In the genomic region with DNA sequence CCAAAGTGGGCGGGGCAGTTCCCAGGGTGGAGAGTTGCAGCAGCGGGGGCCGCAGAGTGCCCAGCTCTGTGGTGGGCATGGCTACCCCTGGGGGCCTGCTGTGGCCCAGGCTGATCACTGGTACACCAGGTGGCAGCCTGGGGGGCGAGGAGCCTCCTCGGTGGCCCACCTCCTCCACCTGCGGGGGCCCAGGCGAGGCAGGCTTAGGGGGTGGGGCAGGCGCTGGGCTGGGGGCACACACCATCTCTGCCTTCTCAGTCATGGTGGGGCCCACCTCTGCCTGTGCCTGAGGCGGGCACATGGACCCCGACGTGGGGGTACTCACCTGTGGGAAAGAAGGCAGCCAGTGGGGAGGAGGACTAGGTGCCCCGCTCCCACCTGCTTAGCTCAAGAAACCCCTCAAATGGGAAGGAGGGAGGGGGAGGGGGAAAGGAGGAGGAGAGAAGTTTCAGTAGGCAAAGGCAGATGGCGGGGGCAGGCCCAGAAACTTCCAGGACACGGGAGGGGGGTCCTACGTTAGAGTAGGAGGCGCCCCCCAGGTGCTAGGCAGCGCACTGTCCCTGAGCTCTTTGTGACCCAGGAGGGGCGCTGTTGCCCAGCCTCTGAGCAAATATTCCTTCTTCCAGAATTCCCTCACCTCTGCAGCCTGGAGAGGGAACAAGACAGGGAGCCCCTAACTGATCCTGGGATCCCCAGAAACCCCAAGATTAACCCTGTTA, we compare ENCODE assay signal across 10 cellular contexts. TPM values are rescaled to one million over a fixed set of nuclear protein-coding genes. Genes with fewer than 3 reads are reported as not detected.
DNase-seq lines count a peak whose midpoint lies in the region; ATAC-seq and TF ChIP-seq lines count a peak whose summit lies in the region.
"Had no signal": no experiment of that assay in that cellular context is flagged by ENCODE, and none has a peak within 500 bp of the region (broad histone marks: within the 10 kb centered on the region; RNA-seq: fewer than 3 reads in every experiment).

No MANE protein-coding gene starts in this region.

- H3K9me2 ChIP-seq in SK-N-SH = no peaks in the 10 kb centered on the region

- DNase-seq in DMS 273 (lab: John Stamatoyannopoulos, UW; ENCODE audit: unreplicated experiment) = peak; percentile 48
- DNase-seq in DMS 273 treated with DMSO at 0.1 percent for 48 hours (lab: John Stamatoyannopoulos, UW) = no peak
- DNase-seq in SK-N-SH = no peak
- DNase-seq in esophagus muscularis mucosa (ENCODE audit: extremely low spot score) = no peak
- DNase-seq in smooth muscle cell (lab: John Stamatoyannopoulos, UW; ENCODE audit: unreplicated experiment) = no peak
- DNase-seq in testis = no peak

- H3K27me3 ChIP-seq in SK-N-SH (ENCODE audit: insufficient read depth) (no peaks in the 10 kb centered on the region), esophagus muscularis mucosa (peaks cover 0 to 8% (median 0%) of the 10 kb centered on the region in 4 donors), smooth muscle cell (ENCODE audit: low read depth) (peaks cover 32% of the 10 kb centered on the region), testis (no peaks in the 10 kb centered on the region)
- H3K27me3 ChIP-seq: SJSA1 had no signal

- ATAC-seq in HG03432 (IDR thresholded peaks at IDR 0.05; ENCODE audit: unreplicated experiment) (no peak), HG02759 (IDR thresholded peaks at IDR 0.05; ENCODE audit: unreplicated experiment) (no peak)

- 85% methylated on average over 9 of the region's 18 CpGs for WGBS in SK-N-SH (ENCODE audit: low lambda C conversion rate)
- 52% methylated on average over 10 of the region's 18 CpGs for WGBS in esophagus muscularis mucosa
- WGBS in smooth muscle cell (ENCODE audit: low lambda C conversion rate) = 87% methylated on average over 10 of the region's 18 CpGs
- 76 to 78% methylated on average over 12 to 18 of the region's 18 CpGs for WGBS in testis, 2 donors

- H3K27ac ChIP-seq in SK-N-SH (ENCODE audit: low read depth in 2 of 2, low read length in 1 of 2) (peak overlapping the region in 1 of 2 experiments; percentile 92; a peak in 1 of 4 replicates), esophagus muscularis mucosa (replicated peaks in 1 of 4) (peak overlapping the region; percentile 77 to 90 (median 85)), smooth muscle cell (ENCODE audit: low read depth) (no peak overlapping the region), testis (no peak overlapping the region)
- H3K27ac ChIP-seq: SJSA1 had no signal

- TF ChIP-seq EP300 in SK-N-SH (IDR thresholded peaks at IDR 0.05; ENCODE audit: borderline replicate concordance in 1 of 2, low read depth in 1 of 2, low read length in 1 of 2) = no peak
- no peak for TF ChIP-seq EP300 in esophagus muscularis mucosa (IDR thresholded peaks at IDR 0.05)

- H3K4me3 ChIP-seq in SK-N-SH (ENCODE audit: low read depth in 2 of 2, low read length in 1 of 2) (peak overlapping the region in 1 of 2 experiments; percentile 19; a peak in 1 of 4 replicates), esophagus muscularis mucosa (peak overlapping the region; percentile 43 to 57 (median 52)), smooth muscle cell (no peak overlapping the region), testis (no peak overlapping the region)
- H3K4me3 ChIP-seq: SJSA1 had no signal

- H3F3A ChIP-seq in SK-N-SH (replicated peaks; ENCODE audit: insufficient read depth) = peaks cover 5% of the 10 kb centered on the region
- H3F3A ChIP-seq in smooth muscle cell (ENCODE audit: low read depth) = peaks cover 12% of the 10 kb centered on the region

- CTCF ChIA-PET in SK-N-SH (lab: Yijun Ruan, JAX) = interaction anchor here (0.6 to 9.5 kb wide), 16 partner anchors 8 to 220 kb away, joined by 3 to 76 read pairs (median 3); a partner anchor contains a TSS

- TF ChIP-seq RAD21 in SK-N-SH (IDR thresholded peaks at IDR 0.05; ENCODE audit: low read length) = peak; percentile 27

- no peaks in the 10 kb centered on the region for H3K9me3 ChIP-seq in SK-N-SH
- H3K9me3 ChIP-seq in esophagus muscularis mucosa = no peaks in the 10 kb centered on the region
- no peaks in the 10 kb centered on the region for H3K9me3 ChIP-seq in smooth muscle cell (replicated peaks; ENCODE audit: low read depth)
- H3K9me3 ChIP-seq in testis = no peaks in the 10 kb centered on the region
- H3K9me3 ChIP-seq: SJSA1 had no signal

- TF ChIP-seq CTCF in SK-N-SH (IDR thresholded peaks at IDR 0.05) (peak; percentile 44), esophagus muscularis mucosa (IDR thresholded peaks at IDR 0.05) (peak; percentile 8 to 26 (median 19)), smooth muscle cell (IDR thresholded peaks at IDR 0.05; ENCODE audit: borderline replicate concordance, insufficient read depth, poor library complexity, severe bottlenecking) (peak; percentile 23), testis (IDR thresholded peaks at IDR 0.05) (no peak)

- peaks cover 0 to 28% of the 10 kb centered on the region in 2 experiments; a peak in 3 of 4 replicates for H3K4me1 ChIP-seq in SK-N-SH (ENCODE audit: control insufficient read depth in 1 of 2, insufficient read depth in 2 of 2, low read depth in 1 of 2, low read length in 1 of 2)
- peaks cover 57 to 87% (median 83%) of the 10 kb centered on the region in 4 donors for H3K4me1 ChIP-seq in esophagus muscularis mucosa
- H3K4me1 ChIP-seq in smooth muscle cell (ENCODE audit: low read depth) = peaks cover 24% of the 10 kb centered on the region
- H3K4me1 ChIP-seq in testis = peaks cover 22% of the 10 kb centered on the region
- H3K4me1 ChIP-seq: SJSA1 had no signal

- H3K36me3 ChIP-seq in SK-N-SH (replicated peaks in 1 of 2; ENCODE audit: control insufficient read depth in 1 of 2, insufficient read depth in 2 of 2, low read length in 1 of 2) (peaks cover 0 to 17% of the 10 kb centered on the region in 2 experiments), esophagus muscularis mucosa (peaks cover 0 to 9% (median under 1%) of the 10 kb centered on the region in 4 donors), smooth muscle cell (ENCODE audit: low read depth) (no peaks in the 10 kb centered on the region), testis (ENCODE audit: low read depth, missing control alignments) (no peaks in the 10 kb centered on the region)

- peaks cover 12% of the 10 kb centered on the region; the same call in 1 of the 2 replicates for H3K79me2 ChIP-seq in SK-N-SH (ENCODE audit: insufficient read depth)
- no peaks in the 10 kb centered on the region for H3K79me2 ChIP-seq in smooth muscle cell (ENCODE audit: low read depth)

- POLR2A ChIA-PET in SK-N-SH (lab: Yijun Ruan, JAX) = no interaction called here

- TF ChIP-seq POLR2A in esophagus muscularis mucosa (IDR thresholded peaks at IDR 0.05; ENCODE audit: low read depth) = no peak
- no peak for TF ChIP-seq POLR2A in testis (IDR thresholded peaks at IDR 0.05)

- no peak overlapping the region for H3K4me2 ChIP-seq in SK-N-SH
- no peak overlapping the region for H3K4me2 ChIP-seq in smooth muscle cell

- H4K20me1 ChIP-seq in SK-N-SH (ENCODE audit: insufficient read depth) (no peaks in the 10 kb centered on the region), smooth muscle cell (ENCODE audit: low read depth) (peaks cover 11% of the 10 kb centered on the region)

- H2AFZ ChIP-seq in SK-N-SH (ENCODE audit: low read depth) = no peak overlapping the region
- H2AFZ ChIP-seq in smooth muscle cell (ENCODE audit: low read depth) = no peak overlapping the region

- H3K9ac ChIP-seq in SK-N-SH = no peak overlapping the region
- H3K9ac ChIP-seq in smooth muscle cell (ENCODE audit: low read depth) = no peak overlapping the region

- intact Hi-C loops in esophagus muscularis mucosa (cut with DNase I) = no loop called here
- intact Hi-C loops in testis (cut with DNase I; ENCODE audit: low total_unique reads) = no loop called here

TF ChIP-seq in SK-N-SH, 30 proteins besides CTCF, POLR2A, EP300 and RAD21 (continues in another document):
- TF ChIP-seq GATA2 (CRISPR knock-in tag; IDR thresholded peaks at IDR 0.05) = no peak

RNA-seq across cellular contexts. Expression of a gene that starts 1.6 kb away (rescaled TPM):
- polyA plus RNA-seq in SK-N-SH (2012; rRNA removed) = 1.1 and 2.2 TPM in 2 replicates
- 0.80 and 1.8 TPM in 2 replicates for polyA plus RNA-seq in SK-N-SH (2012; cell fraction: cytosol; rRNA removed)
- polyA plus RNA-seq in SK-N-SH (2012; cell fraction: nucleus; rRNA removed) = 3.7 and 4.9 TPM in 2 replicates
- 10 to 100 TPM; 11.9 to 20.2 (median 17.0) TPM for total RNA-seq in esophagus muscularis mucosa
- total RNA-seq in smooth muscle cell = 2.2 and 2.8 TPM in 2 replicates
- polyA plus RNA-seq in smooth muscle cell = 2.1 and 3.2 TPM in 2 replicates
- total RNA-seq in testis = 10 to 100 TPM; 15.9 to 35.8 TPM
- 21.9 TPM for polyA plus RNA-seq in testis (ENCODE audit: insufficient read depth, low read depth, low replicate concordance)
- total RNA-seq: A172, SJSA1 had no signal

RNA-seq across cellular contexts. Expression of a gene that starts 15.5 kb away (rescaled TPM):
- polyA plus RNA-seq in SK-N-SH (2012; rRNA removed) (60.9 and 64.9 TPM in 2 replicates), smooth muscle cell (37.4 and 44.3 TPM in 2 replicates), testis (ENCODE audit: insufficient read depth, low read depth, low replicate concordance) (35.9 TPM)
- 15.7 and 22.8 TPM in 2 replicates for polyA plus RNA-seq in SK-N-SH (2012; cell fraction: cytosol; rRNA removed)
- polyA plus RNA-seq in SK-N-SH (2012; cell fraction: nucleus; rRNA removed) = 485 and 635 TPM in 2 replicates
- total RNA-seq in esophagus muscularis mucosa (10 to 100 TPM; 21.4 to 27.6 (median 26.9) TPM), smooth muscle cell (19.1 and 21.9 TPM in 2 replicates), testis (10 to 100 TPM; 44.8 to 50.0 TPM)

RNA-seq across cellular contexts. Expression of a gene that starts 17.0 kb away (rescaled TPM):
- 72.8 and 127 TPM in 2 replicates for polyA plus RNA-seq in SK-N-SH (2012; rRNA removed)
- 36.3 and 58.8 TPM in 2 replicates for polyA plus RNA-seq in SK-N-SH (2012; cell fraction: cytosol; rRNA removed)
- 107 and 113 TPM in 2 replicates for polyA plus RNA-seq in SK-N-SH (2012; cell fraction: nucleus; rRNA removed)
- 10 to 100 TPM; 24.5 to 61.6 (median 29.6) TPM for total RNA-seq in esophagus muscularis mucosa
- 34.1 and 44.6 TPM in 2 replicates for total RNA-seq in smooth muscle cell
- polyA plus RNA-seq in smooth muscle cell = 9.9 and 12.8 TPM in 2 replicates
- 100 to 1,000 TPM in 1 of 2 donors, 10 to 100 TPM in 1; 75.9 to 102 TPM for total RNA-seq in testis
- polyA plus RNA-seq in testis (ENCODE audit: insufficient read depth, low read depth, low replicate concordance) = 38.2 TPM

RNA-seq across cellular contexts. Expression of a gene that starts 49.1 kb away (rescaled TPM):
- polyA plus RNA-seq in SK-N-SH (2012; rRNA removed) = 143 and 163 TPM in 2 replicates
- polyA plus RNA-seq in SK-N-SH (2012; cell fraction: cytosol; rRNA removed) = 105 and 124 TPM in 2 replicates
- polyA plus RNA-seq in SK-N-SH (2012; cell fraction: nucleus; rRNA removed) = 322 and 532 TPM in 2 replicates
- 10 to 100 TPM; 50.2 to 62.6 (median 56.6) TPM for total RNA-seq in esophagus muscularis mucosa
- 37.6 and 59.6 TPM in 2 replicates for total RNA-seq in smooth muscle cell
- 69.1 and 83.1 TPM in 2 replicates for polyA plus RNA-seq in smooth muscle cell
- total RNA-seq in testis = 10 to 100 TPM; 27.2 to 37.6 TPM
- 18.1 TPM for polyA plus RNA-seq in testis (ENCODE audit: insufficient read depth, low read depth, low replicate concordance)

RNA-seq across cellular contexts. Expression of a gene that starts 49.2 kb away (rescaled TPM):
- polyA plus RNA-seq in SK-N-SH (2012; rRNA removed) (55.7 and 115 TPM in 2 replicates), smooth muscle cell (732 and 766 TPM in 2 replicates), testis (ENCODE audit: insufficient read depth, low read depth, low replicate concordance) (23.3 TPM)
- polyA plus RNA-seq in SK-N-SH (2012; cell fraction: cytosol; rRNA removed) = 56.1 and 82.2 TPM in 2 replicates
- 210 and 342 TPM in 2 replicates for polyA plus RNA-seq in SK-N-SH (2012; cell fraction: nucleus; rRNA removed)
- total RNA-seq in esophagus muscularis mucosa (100 to 1,000 TPM in 1 of 4 donors, 10 to 100 TPM in 3; 29.1 to 144 (median 62.3) TPM), smooth muscle cell (113 and 118 TPM in 2 replicates), testis (10 to 100 TPM; 18.1 to 29.4 TPM)

Comparison
In these comparisons a context has a peak if more than half of its experiments do, and no peak if none do; other contexts are left out.
1. H3K27ac ChIP-seq: peak in esophagus muscularis mucosa (4 of 4); none in smooth muscle cell (single experiment) and testis (0 of 2).
2. H3K4me3 ChIP-seq: peak in esophagus muscularis mucosa (4 of 4); none in smooth muscle cell (single experiment) and testis (0 of 2).
3. CTCF ChIP-seq: peak in SK-N-SH (single experiment), esophagus muscularis mucosa (3 of 3) and smooth muscle cell (single experiment); none in testis (0 of 3).